ENCODE assay signal across 1 cellular context in the genomic region with DNA sequence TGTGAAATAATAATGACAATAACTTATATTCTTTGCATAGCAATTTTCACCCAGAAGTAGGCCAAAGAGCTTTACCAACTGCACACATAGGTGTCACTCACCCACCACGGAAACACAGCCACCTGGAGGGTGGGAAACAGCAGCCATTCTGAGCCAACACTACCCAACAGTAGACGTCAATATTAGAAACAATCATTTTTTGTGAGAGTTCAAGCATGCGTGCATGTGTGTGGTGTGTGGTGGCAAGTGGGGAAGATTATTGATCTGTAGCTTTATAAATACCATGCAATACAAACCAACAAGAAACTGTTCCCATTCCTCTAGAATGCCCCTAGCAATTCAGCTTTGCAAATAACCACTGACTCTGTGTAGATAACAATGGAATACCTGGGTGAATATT.
A peak's percentile ranks its signal among the peaks of the same experiment; 100 is the strongest.
TF ChIP-seq lines count a peak whose summit lies in the region.

No MANE protein-coding gene starts in this region.

TF ChIP-seq in HepG2, 621 proteins besides CTCF, POLR2A, EP300 and RAD21 (continued from another document):
- TF ChIP-seq MBD4 (IDR thresholded peaks at IDR 0.05; ENCODE audit: borderline replicate concordance, low read length) (0 out of 2 replicates have a peak, but pooled peaks have one; percentile 45), NFE2L2 (IDR thresholded peaks at IDR 0.05; ENCODE audit: low read length) (no peak)
TF ChIP-seq in HepG2: peak in this region for 6.
